8 cellular contexts compared by ENCODE assay signal in the genomic region with DNA sequence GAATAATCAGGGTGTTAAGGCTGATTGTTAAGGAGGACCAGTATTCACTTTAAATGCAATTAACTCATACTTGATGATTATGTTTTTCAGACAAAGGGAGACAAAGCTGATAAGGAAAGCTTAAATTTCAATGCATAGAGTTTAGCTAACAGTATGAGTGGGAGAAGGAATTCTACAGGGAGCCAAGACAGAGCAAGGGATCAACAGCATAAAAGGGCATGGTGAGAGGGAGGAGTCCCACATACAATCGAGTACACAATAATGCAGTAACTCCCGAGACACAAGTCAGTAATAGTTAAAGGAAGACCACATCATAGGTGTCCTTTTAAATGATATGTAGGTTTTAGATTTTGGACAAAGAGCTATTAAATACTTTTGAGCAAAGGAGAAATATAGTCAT.
"Had no signal": no experiment of that assay in that cellular context is flagged by ENCODE, and none has a peak within 500 bp of the region (broad histone marks: within the 10 kb centered on the region; RNA-seq: fewer than 3 reads in every experiment).

No MANE protein-coding gene starts in this region.

- H3K9me3 ChIP-seq: HAP-1 had no signal

- H2AFZ ChIP-seq: GM23248 had no signal

- H3K36me3 ChIP-seq: HAP-1 had no signal

- H3K9ac ChIP-seq: GM23248 had no signal

- H3K4me3 ChIP-seq: GM23248, HAP-1, K562 had no signal

- ATAC-seq: HCT116, K562 had no signal

- H3K27ac Mint-ChIP-seq: HFFc6 had no signal

- DNase-seq: GM23248, GOT3, H7, HFFc6, IMR-90 had no signal

- H3K27ac ChIP-seq: GM23248 had no signal

- H3K4me3 Mint-ChIP-seq: HFFc6 had no signal

- H3K4me1 ChIP-seq: HAP-1 had no signal
